ENCODE assay signal across 20 cellular contexts in genomic region chr1:200862713-200863415, GRCh38. TPM values are rescaled to one million over a fixed set of nuclear protein-coding genes. Genes with fewer than 3 reads are reported as not detected.
DNase-seq lines count a peak whose midpoint lies in the region; ATAC-seq, FAIRE-seq and TF ChIP-seq lines count a peak whose summit lies in the region.
"Had no signal": no experiment of that assay in that cellular context is flagged by ENCODE, and none has a peak within 500 bp of the region (broad histone marks: within the 10 kb centered on the region; RNA-seq: fewer than 3 reads in every experiment).

No MANE protein-coding gene starts in this region.

- H3K4me3 Mint-ChIP-seq in effector memory CD8-positive, alpha-beta T cell: peak overlapping the region; percentile 53 to 76
- H3K4me3 Mint-ChIP-seq: activated naive CD8-positive, alpha-beta T cell treated with anti-CD3 and anti-CD28 coated beads, Interleukin-2, amount 10 ng/mL, durations not matched to agents 7 days and 5 days; T-helper 1 cell treated with Interleukin-12 subunit alpha and Interleukin-12 subunit beta and Interleukin-4 antibody, amounts not matched to agents 30 μg/mL and 1 μg/mL, for 36 hours had no signal

- no peaks in the 10 kb centered on the region for H3K27me3 Mint-ChIP-seq in effector memory CD8-positive, alpha-beta T cell
- H3K27me3 Mint-ChIP-seq: activated naive CD8-positive, alpha-beta T cell treated with anti-CD3 and anti-CD28 coated beads, Interleukin-2, amount 10 ng/mL, durations not matched to agents 7 days and 5 days had no signal

- TF ChIP-seq POLR2A in GM12892 (IDR thresholded peaks at IDR 0.05; ENCODE audit: low read depth, low read length): no peak

- peak overlapping the region; percentile 82 to 93 for H3K27ac Mint-ChIP-seq in effector memory CD8-positive, alpha-beta T cell
- H3K27ac Mint-ChIP-seq: activated naive CD8-positive, alpha-beta T cell treated with anti-CD3 and anti-CD28 coated beads, Interleukin-2, amount 10 ng/mL, durations not matched to agents 7 days and 5 days; stimulated activated naive CD8-positive, alpha-beta T cell treated with anti-CD3 and anti-CD28 coated beads, Interleukin-15, amount 100 ng/mL, for 72 hours; T-helper 1 cell treated with Interleukin-12 subunit alpha and Interleukin-12 subunit beta and Interleukin-4 antibody, amounts not matched to agents 30 μg/mL and 1 μg/mL, for 36 hours had no signal

- peak; percentile 43 for DNase-seq in NK-92 treated with Interleukin-12 subunit alpha and Interleukin-12 subunit beta, amount 100 ng/mL, for 24 hours (lab: John Stamatoyannopoulos, UW)
- DNase-seq in NK-92 (lab: John Stamatoyannopoulos, UW; ENCODE audit: unreplicated experiment): no peak
- no peak for DNase-seq in GM12892 (ENCODE audit: insufficient read length)
- peak; percentile 91 for DNase-seq in NCI-H82 (lab: John Stamatoyannopoulos, UW)
- DNase-seq in effector memory CD8-positive, alpha-beta T cell: peak in 2 of 3 experiments; percentile 24
- DNase-seq in cerebellum (ENCODE audit: low spot score): no peak
- no peak for DNase-seq in activated CD4-positive, alpha-beta T cell treated with anti-CD3 and anti-CD28 coated beads for 4 hours
- DNase-seq: 8988T; activated CD4-positive, CD25-positive, alpha-beta regulatory T cell; activated naive CD8-positive, alpha-beta T cell treated with anti-CD3 and anti-CD28 coated beads, Interleukin-2, amount 10 ng/mL, durations not matched to agents 7 days and 5 days; effector CD8-positive, alpha-beta T cell; mammary epithelial cell; NCI-H1048; stimulated activated naive CD8-positive, alpha-beta T cell treated with anti-CD3 and anti-CD28 coated beads, Interleukin-15, amount 100 ng/mL, for 72 hours; upper lobe of right lung had no signal

- H3K4me1 Mint-ChIP-seq in effector memory CD8-positive, alpha-beta T cell (ENCODE audit: low read depth in 2 of 2): peaks cover 25 to 35% of the 10 kb centered on the region in 2 donors

- peaks cover 3% of the 10 kb centered on the region for H3K36me3 Mint-ChIP-seq in effector memory CD8-positive, alpha-beta T cell (ENCODE audit: insufficient read depth)
- H3K36me3 Mint-ChIP-seq: activated naive CD8-positive, alpha-beta T cell treated with anti-CD3 and anti-CD28 coated beads, Interleukin-2, amount 10 ng/mL, durations not matched to agents 7 days and 5 days had no signal

- no peaks in the 10 kb centered on the region for H3K9me3 Mint-ChIP-seq in effector memory CD8-positive, alpha-beta T cell
- H3K9me3 Mint-ChIP-seq: activated naive CD8-positive, alpha-beta T cell treated with anti-CD3 and anti-CD28 coated beads, Interleukin-2, amount 10 ng/mL, durations not matched to agents 7 days and 5 days; stimulated activated naive CD8-positive, alpha-beta T cell treated with anti-CD3 and anti-CD28 coated beads, Interleukin-15, amount 100 ng/mL, for 72 hours; T-helper 1 cell treated with Interleukin-12 subunit alpha and Interleukin-12 subunit beta and Interleukin-4 antibody, amounts not matched to agents 30 μg/mL and 1 μg/mL, for 36 hours had no signal

- ATAC-seq in effector memory CD8-positive, alpha-beta T cell (replicated peaks): peak; percentile 75
- ATAC-seq in GM18873 (IDR thresholded peaks at IDR 0.05; ENCODE audit: low FRiP score, unreplicated experiment): no peak
- ATAC-seq: upper lobe of right lung had no signal

- peak; percentile 21 for FAIRE-seq in GM12892 (lab: Jason Lieb, UNC)
- FAIRE-seq: keratinocyte had no signal

RNA-seq across cellular contexts. Expression of gene GPR25, which starts 9.9 kb away (rescaled TPM):
- polyA plus RNA-seq in GM12892 (2012; ENCODE audit: missing spikeins): not detected
- not detected for total RNA-seq in cerebellum
- total RNA-seq: mammary epithelial cell had no signal
- polyA plus RNA-seq: cardiac muscle cell, keratinocyte, mammary epithelial cell, neural cell had no signal

RNA-seq across cellular contexts. Expression of gene INAVA, which starts 31.8 kb away (rescaled TPM):
- polyA plus RNA-seq in GM12892 (2012; ENCODE audit: missing spikeins): 2.2 TPM
- 2.2 TPM for total RNA-seq in cerebellum

Comparison
In these comparisons a context has a peak if more than half of its experiments do, and no peak if none do; other contexts are left out.
1. DNase-seq: peak in NK-92 treated with Interleukin-12 subunit alpha and Interleukin-12 subunit beta, amount 100 ng/mL, for 24 hours (single experiment), NCI-H82 (single experiment) and effector memory CD8-positive, alpha-beta T cell (2 of 3); none in NK-92 (single experiment), GM12892 (single experiment), cerebellum (single experiment) and activated CD4-positive, alpha-beta T cell treated with anti-CD3 and anti-CD28 coated beads for 4 hours (0 of 2).